18 cellular contexts compared by ENCODE assay signal in the genomic region with DNA sequence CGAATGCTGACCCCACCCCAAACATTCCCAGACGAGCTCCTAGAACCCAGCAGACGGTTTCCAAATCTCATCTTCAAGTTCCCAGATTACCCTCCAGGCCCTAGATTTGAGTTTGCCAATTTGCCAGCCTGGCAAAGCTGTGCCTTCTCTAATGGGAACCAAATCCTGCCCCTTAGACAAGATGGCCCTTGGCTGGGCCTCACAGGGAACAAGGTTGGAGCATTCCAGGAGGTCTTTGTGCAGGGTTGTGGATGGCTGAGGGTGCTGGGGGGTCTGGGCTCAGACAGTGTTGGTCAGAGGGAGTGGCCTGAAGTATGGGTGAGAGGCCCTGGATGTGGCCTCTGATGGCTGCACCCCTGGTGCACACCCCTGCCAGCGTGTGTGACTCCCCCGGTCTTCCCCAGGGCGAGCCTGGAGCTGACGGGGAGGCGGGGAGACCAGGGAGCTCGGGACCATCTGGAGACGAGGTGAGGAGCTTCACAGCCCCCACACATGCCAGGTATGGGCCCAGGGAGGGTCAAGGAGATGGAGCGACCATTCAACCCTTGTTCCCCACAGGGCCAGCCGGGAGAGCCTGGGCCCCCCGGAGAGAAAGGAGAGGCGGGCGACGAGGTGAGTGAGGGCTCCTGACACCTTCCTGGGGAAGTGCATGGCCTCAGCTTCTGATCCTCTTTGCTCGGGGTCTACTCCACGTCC. TPM values are rescaled to one million over a fixed set of nuclear protein-coding genes. Genes with fewer than 3 reads are reported as not detected.
DNase-seq lines count a peak whose midpoint lies in the region; ATAC-seq and TF ChIP-seq lines count a peak whose summit lies in the region.
"Had no signal": no experiment of that assay in that cellular context is flagged by ENCODE, and none has a peak within 500 bp of the region (broad histone marks: within the 10 kb centered on the region; RNA-seq: fewer than 3 reads in every experiment).

No MANE protein-coding gene starts in this region.

- TF ChIP-seq POLR2A in breast epithelium (IDR thresholded peaks at IDR 0.05) = no peak

- CTCF ChIA-PET in mammary epithelial cell (lab: Charles Lee; ENCODE audit: low non-redundant PET) = no interaction called here
- CTCF ChIA-PET in PC-9 (lab: Charles Lee) = no interaction called here

- POLR2A ChIA-PET in PC-9 (lab: Charles Lee; ENCODE audit: unreplicated experiment) = no interaction called here

- WGBS in mammary epithelial cell (ENCODE audit: low coverage, missing lambda C conversion rate) = 90% methylated on average over 16 of the region's 18 CpGs
- WGBS in endodermal cell (ENCODE audit: insufficient coverage in 1 of 2, insufficient read length in 1 of 2), 2 experiments = 93 to 98% methylated on average over 8 to 18 of the region's 18 CpGs
- 74% methylated on average over 18 of the region's 18 CpGs for WGBS in urinary bladder

- no peak overlapping the region for H3K9ac ChIP-seq in mammary epithelial cell (ENCODE audit: insufficient read depth, low read length)
- H3K9ac ChIP-seq in endodermal cell (ENCODE audit: extremely low read depth, low read length, poor library complexity, severe bottlenecking) = no peak overlapping the region
- H3K9ac ChIP-seq in neural progenitor cell = no peak overlapping the region

- peak in 1 of 2 donors; percentile 14 for DNase-seq in breast epithelium (ENCODE audit: low spot score in 2 of 2)
- no peak for DNase-seq in mammary epithelial cell
- peak; percentile 29 for DNase-seq in endodermal cell
- DNase-seq in neural progenitor cell (ENCODE audit: low spot score) = no peak
- no peak for DNase-seq in GM20000 (ENCODE audit: low spot score)
- DNase-seq in PC-9 = no peak
- DNase-seq: activated CD4-positive, CD25-positive, alpha-beta regulatory T cell treated with anti-CD3 and anti-CD28 coated beads, Interleukin-2, amount 50 U/mL, for 72 hours; activated naive CD4-positive, alpha-beta T cell treated with anti-CD3 and anti-CD28 coated beads for 36 hours; cerebellar nuclear complex; DMS 273 treated with DMSO at 0.1 percent for 48 hours; erythroblast; HFFc6; MM.1S had no signal

- no peaks in the 10 kb centered on the region for H3K9me2 ChIP-seq in PC-9 (ENCODE audit: insufficient read depth)

- H3F3A ChIP-seq in neural progenitor cell (ENCODE audit: low read depth) (no peaks in the 10 kb centered on the region), PC-9 (ENCODE audit: insufficient read depth, low read depth) (no peaks in the 10 kb centered on the region)

- H3K4me1 ChIP-seq in breast epithelium (no peaks in the 10 kb centered on the region), mammary epithelial cell (ENCODE audit: insufficient read depth, low read length) (peaks cover 7% of the 10 kb centered on the region), endodermal cell (ENCODE audit: control insufficient read depth, insufficient read depth, low read length) (no peaks in the 10 kb centered on the region), neural progenitor cell (no peaks in the 10 kb centered on the region), urinary bladder (ENCODE audit: insufficient read depth) (no peaks in the 10 kb centered on the region), PC-9 (replicated peaks; ENCODE audit: insufficient read depth) (peaks cover 15% of the 10 kb centered on the region)
- H3K4me1 ChIP-seq: pancreas had no signal

- no peaks in the 10 kb centered on the region for H3K27me3 Mint-ChIP-seq in endodermal cell (ENCODE audit: insufficient read depth)
- H3K27me3 Mint-ChIP-seq in neural progenitor cell (ENCODE audit: insufficient read depth, low read depth) = peaks cover 2% of the 10 kb centered on the region
- H3K27me3 Mint-ChIP-seq: type B pancreatic cell had no signal

- ATAC-seq in GM18502 (IDR thresholded peaks at IDR 0.05; ENCODE audit: poor library complexity, unreplicated experiment) = no peak
- ATAC-seq: pancreas had no signal

- H3K4me3 ChIP-seq in breast epithelium = no peak overlapping the region
- no peak overlapping the region for H3K4me3 ChIP-seq in mammary epithelial cell (replicated peaks in 1 of 3; ENCODE audit: insufficient read depth in 1 of 3, low read depth in 2 of 3, low read length in 3 of 3)
- no peak overlapping the region for H3K4me3 ChIP-seq in endodermal cell (ENCODE audit: low read length)
- H3K4me3 ChIP-seq in neural progenitor cell = no peak overlapping the region
- no peak overlapping the region for H3K4me3 ChIP-seq in urinary bladder (ENCODE audit: low read depth, low read length)
- no peak overlapping the region for H3K4me3 ChIP-seq in PC-9
- H3K4me3 ChIP-seq: pancreas had no signal

- H3K4me1 Mint-ChIP-seq in endodermal cell = no peaks in the 10 kb centered on the region
- no peaks in the 10 kb centered on the region for H3K4me1 Mint-ChIP-seq in neural progenitor cell

- no peaks in the 10 kb centered on the region for H3K9me3 ChIP-seq in breast epithelium
- no peaks in the 10 kb centered on the region for H3K9me3 ChIP-seq in mammary epithelial cell (replicated peaks; ENCODE audit: insufficient read depth, low read length)
- H3K9me3 ChIP-seq in endodermal cell (ENCODE audit: control insufficient read depth, low read length) = no peaks in the 10 kb centered on the region
- no peaks in the 10 kb centered on the region for H3K9me3 ChIP-seq in neural progenitor cell (ENCODE audit: low read depth)
- H3K9me3 ChIP-seq in PC-9 (ENCODE audit: insufficient read depth, low read depth) = no peaks in the 10 kb centered on the region
- H3K9me3 ChIP-seq: pancreas had no signal

- no peaks in the 10 kb centered on the region for H3K79me2 ChIP-seq in mammary epithelial cell (ENCODE audit: insufficient read depth, low read length)
- no peaks in the 10 kb centered on the region for H3K79me2 ChIP-seq in neural progenitor cell (ENCODE audit: low read depth)
- no peaks in the 10 kb centered on the region for H3K79me2 ChIP-seq in PC-9 (ENCODE audit: low read depth)

- no peak overlapping the region for H3K4me2 ChIP-seq in mammary epithelial cell (ENCODE audit: insufficient read depth, low read depth, low read length)
- H3K4me2 ChIP-seq in neural progenitor cell = no peak overlapping the region
- H3K4me2 ChIP-seq in PC-9 = no peak overlapping the region

- no peak overlapping the region for H3K4me3 Mint-ChIP-seq in endodermal cell
- no peak overlapping the region for H3K4me3 Mint-ChIP-seq in neural progenitor cell
- H3K4me3 Mint-ChIP-seq: activated naive CD4-positive, alpha-beta T cell treated with anti-CD3 and anti-CD28 coated beads for 36 hours; HFFc6; type B pancreatic cell had no signal

- H3K36me3 ChIP-seq in breast epithelium = no peaks in the 10 kb centered on the region
- H3K36me3 ChIP-seq in mammary epithelial cell (ENCODE audit: insufficient read depth, low read length) = no peaks in the 10 kb centered on the region
- no peaks in the 10 kb centered on the region for H3K36me3 ChIP-seq in endodermal cell (ENCODE audit: control insufficient read depth, insufficient read depth, low read length)
- no peaks in the 10 kb centered on the region for H3K36me3 ChIP-seq in neural progenitor cell
- no peaks in the 10 kb centered on the region for H3K36me3 ChIP-seq in urinary bladder (ENCODE audit: insufficient read depth)
- no peaks in the 10 kb centered on the region for H3K36me3 ChIP-seq in PC-9 (ENCODE audit: low read depth)
- H3K36me3 ChIP-seq: pancreas had no signal

- H3K27ac Mint-ChIP-seq in endodermal cell = no peak overlapping the region
- H3K27ac Mint-ChIP-seq in neural progenitor cell = peak overlapping the region; percentile 74
- H3K27ac Mint-ChIP-seq: activated naive CD4-positive, alpha-beta T cell treated with anti-CD3 and anti-CD28 coated beads for 36 hours; HFFc6; type B pancreatic cell had no signal

- intact Hi-C loops in breast epithelium (cut with DNase I; ENCODE audit: low total_unique reads) (loop anchor here (10.0 kb wide), 1 partner anchor 103 kb away; the partner anchor contains the start of gene COL6A2), mammary epithelial cell (cut with micrococcal nuclease) (no loop called here), PC-9 (cut with micrococcal nuclease; ENCODE audit: unreplicated experiment) (no loop called here)

- H2AFZ ChIP-seq in mammary epithelial cell (ENCODE audit: low read depth, low read length) (no peak overlapping the region), neural progenitor cell (replicated peaks) (no peak overlapping the region), PC-9 (no peak overlapping the region)

- dilution Hi-C loops in mammary epithelial cell (cut with HindIII; ENCODE audit: low sequenced_read_pairs) = no loop called here

- in situ Hi-C loops in mammary epithelial cell (cut with MboI; ENCODE audit: low sequenced_read_pairs in 2 of 2) = no loop called here

- H3K27me3 ChIP-seq in breast epithelium (no peaks in the 10 kb centered on the region), mammary epithelial cell (ENCODE audit: insufficient read depth, low read length) (no peaks in the 10 kb centered on the region), endodermal cell (ENCODE audit: control insufficient read depth, insufficient read depth, low read length, poor library complexity, severe bottlenecking) (no peaks in the 10 kb centered on the region), neural progenitor cell (no peaks in the 10 kb centered on the region), PC-9 (ENCODE audit: insufficient read depth, low read depth) (no peaks in the 10 kb centered on the region)
- H3K27me3 ChIP-seq: pancreas had no signal

- H4K20me1 ChIP-seq in mammary epithelial cell (ENCODE audit: insufficient read depth, low read length) = no peaks in the 10 kb centered on the region
- no peaks in the 10 kb centered on the region for H4K20me1 ChIP-seq in neural progenitor cell (ENCODE audit: low read depth)
- no peaks in the 10 kb centered on the region for H4K20me1 ChIP-seq in PC-9 (ENCODE audit: insufficient read depth)

- no TSS peak for BruUV-seq in mammary epithelial cell (replicated peaks; lab: Mats Ljungman, UMichigan)
- BruUV-seq in PC-9 (replicated peaks; lab: Mats Ljungman, UMichigan) = no TSS peak

- H3K27ac ChIP-seq in breast epithelium (peak overlapping the region; percentile 13 to 88), mammary epithelial cell (ENCODE audit: insufficient read depth, low read depth, low read length) (no peak overlapping the region), endodermal cell (ENCODE audit: low read depth, low read length) (peak overlapping the region; percentile 77), neural progenitor cell (no peak overlapping the region), urinary bladder (ENCODE audit: low read depth) (peak overlapping the region; percentile 28), PC-9 (no peak overlapping the region)
- H3K27ac ChIP-seq: pancreas had no signal

- H3K36me3 Mint-ChIP-seq in endodermal cell (ENCODE audit: low read depth) (peaks cover 26% of the 10 kb centered on the region), neural progenitor cell (peaks cover 2% of the 10 kb centered on the region)
- H3K36me3 Mint-ChIP-seq: type B pancreatic cell had no signal

- H3K9me3 Mint-ChIP-seq in endodermal cell = no peaks in the 10 kb centered on the region
- no peaks in the 10 kb centered on the region for H3K9me3 Mint-ChIP-seq in neural progenitor cell
- H3K9me3 Mint-ChIP-seq: activated naive CD4-positive, alpha-beta T cell treated with anti-CD3 and anti-CD28 coated beads for 36 hours; HFFc6; type B pancreatic cell had no signal

- TF ChIP-seq CTCF in breast epithelium (IDR thresholded peaks at IDR 0.05) = no peak
- TF ChIP-seq CTCF in mammary epithelial cell (conservative IDR thresholded peaks at IDR 0.05 in 1 of 2, IDR thresholded peaks at IDR 0.05 in 1 of 2; ENCODE audit: extremely low read depth in 1 of 2, insufficient read depth in 1 of 2, low read depth in 1 of 2, low read length in 2 of 2) = no peak
- no peak for TF ChIP-seq CTCF in endodermal cell (conservative IDR thresholded peaks at IDR 0.05)
- no peak for TF ChIP-seq CTCF in neural progenitor cell (IDR thresholded peaks at IDR 0.05)
- no peak for TF ChIP-seq CTCF in GM20000 (IDR thresholded peaks at IDR 0.05; ENCODE audit: extremely low read depth, missing control alignments)
- TF ChIP-seq CTCF in PC-9 (conservative IDR thresholded peaks at IDR 0.05) = no peak

RNA-seq across cellular contexts. Expression of gene COL6A1, which starts 10.2 kb away (rescaled TPM):
- total RNA-seq in breast epithelium (100 to 1,000 TPM; 137 to 527 (median 201) TPM), mammary epithelial cell (100 to 1,000 TPM in 1 of 2 donors, 1 to 10 TPM in 1; 9.1 to 156 TPM), endodermal cell (100 to 1,000 TPM; 232 to 407 TPM), neural progenitor cell (ENCODE audit: low replicate concordance) (12.6 and 52.2 TPM in 2 replicates), urinary bladder (678 TPM), PC-9 (2021) (43.1 and 51.8 TPM in 2 replicates)
- polyA plus RNA-seq in mammary epithelial cell (12.0 TPM), urinary bladder (1,050 TPM)
- 4.4 TPM for polyA minus RNA-seq in mammary epithelial cell
- polyA plus RNA-seq in endodermal cell (2013, experiment 1 of 2) = 172 TPM
- 154 TPM for polyA plus RNA-seq in endodermal cell (2013, experiment 2 of 2)
- total RNA-seq: OCI-LY7 had no signal

Comparison
In these comparisons a context has a peak if more than half of its experiments do, and no peak if none do; other contexts are left out.
1. H3K27ac ChIP-seq: peak in breast epithelium (2 of 2), endodermal cell (single experiment) and urinary bladder (single experiment); none in mammary epithelial cell (single experiment), neural progenitor cell (single experiment) and PC-9 (single experiment).